In the genomic region with DNA sequence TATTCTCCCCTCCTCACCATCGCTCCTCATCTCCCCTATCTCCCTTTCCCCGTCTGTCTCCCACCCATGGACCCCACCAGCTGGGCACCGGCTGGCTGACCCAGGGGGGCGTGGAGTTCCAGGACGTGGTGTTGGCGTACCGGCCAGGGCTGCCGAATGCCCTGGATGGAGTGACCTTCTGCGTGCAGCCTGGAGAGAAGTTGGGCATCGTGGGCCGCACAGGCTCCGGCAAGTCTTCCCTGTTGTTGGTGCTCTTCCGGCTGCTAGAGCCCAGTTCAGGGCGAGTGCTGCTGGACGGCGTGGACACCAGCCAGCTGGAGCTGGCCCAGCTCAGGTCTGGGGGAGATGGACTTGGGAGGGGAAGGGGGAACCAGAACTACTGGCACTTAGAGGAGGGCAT, we compare ENCODE assay signal across 27 cellular contexts. TPM values are rescaled to one million over a fixed set of nuclear protein-coding genes. Genes with fewer than 3 reads are reported as not detected.
"Had no signal": no experiment of that assay in that cellular context is flagged by ENCODE, and none has a peak within 500 bp of the region (broad histone marks: within the 10 kb centered on the region; RNA-seq: fewer than 3 reads in every experiment).

No MANE protein-coding gene starts in this region.

- H3K9me3 Mint-ChIP-seq: immature natural killer cell; naive thymus-derived CD8-positive, alpha-beta T cell had no signal

- H3K27me3 Mint-ChIP-seq: naive thymus-derived CD8-positive, alpha-beta T cell; progenitor cell of endocrine pancreas had no signal

- DNase-seq: dermis blood vessel endothelial cell; effector memory CD4-positive, alpha-beta T cell; erythroblast; esophagus squamous epithelium; foreskin melanocyte; glutamatergic neuron; hypothalamus; immature natural killer cell; islet precursor cell; left ventricle myocardium superior; lower lobe of right lung; naive thymus-derived CD8-positive, alpha-beta T cell; stimulated activated CD4-positive, alpha-beta T cell treated with anti-CD3 and anti-CD28 coated beads, Interleukin-12 subunit alpha, Interleukin-12 subunit beta, amount 100 ng/mL, for 4 hours; stimulated activated CD4-positive, alpha-beta T cell treated with anti-CD3 and anti-CD28 coated beads, Interleukin-1b, Interleukin-23, amount 100 ng/mL, for 48 hours; stimulated activated CD4-positive, alpha-beta T cell treated with anti-CD3 and anti-CD28 coated beads, Interleukin-4, amount 100 ng/mL, for 1 hour; stimulated activated CD8-positive, alpha-beta memory T cell treated with anti-CD3 and anti-CD28 coated beads, Interleukin-4, amount 100 ng/mL, for 48 hours; stimulated activated naive CD4-positive, alpha-beta T cell treated with Interleukin-2 at 50 U/mL for 16 hours had no signal

- H3K4me3 Mint-ChIP-seq: immature natural killer cell; naive thymus-derived CD8-positive, alpha-beta T cell had no signal

- H3K27ac Mint-ChIP-seq: progenitor cell of endocrine pancreas had no signal

- H3K27ac ChIP-seq: coronary artery, esophagus squamous epithelium, lower lobe of right lung, neutrophil, parathyroid adenoma, thoracic aorta, tibial nerve, upper lobe of left lung had no signal

- H3K27me3 ChIP-seq: esophagus squamous epithelium, neutrophil, tibial nerve, upper lobe of left lung had no signal

- ATAC-seq: left ventricle myocardium superior; lower lobe of right lung; naive thymus-derived CD8-positive, alpha-beta T cell; sciatic nerve had no signal

- H3K4me1 Mint-ChIP-seq: immature natural killer cell had no signal

- H3K9me3 ChIP-seq: esophagus squamous epithelium, lower lobe of right lung, neutrophil, thoracic aorta, tibial nerve, upper lobe of left lung had no signal

- H3K4me1 ChIP-seq: lower lobe of right lung, parathyroid adenoma, tibial nerve, upper lobe of left lung had no signal

- H3K4me3 ChIP-seq: coronary artery, esophagus squamous epithelium, lower lobe of right lung, smooth muscle cell, thoracic aorta, tibial nerve, upper lobe of left lung had no signal

RNA-seq across cellular contexts. Expression of a gene that starts 7.7 kb away (rescaled TPM):
- total RNA-seq: mesenteric fat pad, thoracic aorta had no signal
